Comparison of ENCODE assay signal across 14 cellular contexts in the genomic region with DNA sequence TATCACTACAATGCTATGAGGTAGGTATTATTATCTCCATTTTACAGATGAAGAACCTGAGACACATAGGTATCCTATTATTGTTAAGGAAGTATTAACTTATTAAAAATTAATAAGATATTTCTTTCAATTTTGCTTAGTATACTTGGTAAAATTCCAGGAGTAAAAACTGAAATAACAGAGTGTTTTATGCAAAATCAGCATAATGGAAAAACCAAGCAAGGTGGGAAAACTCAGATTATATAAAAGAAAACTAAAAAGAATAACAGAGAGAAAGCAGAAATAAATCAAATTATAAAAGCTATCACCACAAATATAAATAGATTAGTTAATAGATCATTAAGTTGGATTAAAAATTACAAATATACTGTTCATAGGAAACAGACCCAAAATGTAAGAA.
DNase-seq lines count a peak whose midpoint lies in the region; ATAC-seq, FAIRE-seq and TF ChIP-seq lines count a peak whose summit lies in the region.
"Had no signal": no experiment of that assay in that cellular context is flagged by ENCODE, and none has a peak within 500 bp of the region (broad histone marks: within the 10 kb centered on the region; RNA-seq: fewer than 3 reads in every experiment).

No MANE protein-coding gene starts in this region.

- H3K27ac Mint-ChIP-seq in natural killer cell treated with Interleukin-12 subunit alpha and Interleukin-12 subunit beta and Interleukin-15 and Interleukin-18, amount 100 ng/mL, for 72 hours: no peak overlapping the region
- H3K27ac Mint-ChIP-seq: CD4-positive, alpha-beta T cell; H9 had no signal

- H2AFZ ChIP-seq in GM23248 (no peak overlapping the region), K562 (ENCODE audit: low read depth, low read length) (no peak overlapping the region)

- H3K9me1 ChIP-seq in K562 (ENCODE audit: control insufficient read depth, insufficient read depth, low read length): no peaks in the 10 kb centered on the region

- H3K4me3 Mint-ChIP-seq in natural killer cell treated with Interleukin-12 subunit alpha and Interleukin-12 subunit beta and Interleukin-15 and Interleukin-18, amount 100 ng/mL, for 72 hours: no peak overlapping the region
- H3K4me3 Mint-ChIP-seq: CD4-positive, alpha-beta T cell; H9 had no signal

- H3K27ac ChIP-seq in GM23248 (peak overlapping the region; percentile 95), K562 (ENCODE audit: extremely low read depth, low read depth, low read length) (no peak overlapping the region), kidney (ENCODE audit: low read depth in 2 of 2, low read length in 2 of 2) (no peak overlapping the region)
- H3K27ac ChIP-seq: C4-2B had no signal

- H3K27me3 ChIP-seq in GM23248 (replicated peaks; ENCODE audit: insufficient read depth) (no peaks in the 10 kb centered on the region), K562 (ENCODE audit: control insufficient read depth in 2 of 2, insufficient read depth in 2 of 2, low read length in 2 of 2) (no peaks in the 10 kb centered on the region), MG63 (0 out of 2 replicates have a peak, but pooled peaks cover 2% of the 10 kb centered on the region)

- H3K36me3 Mint-ChIP-seq in natural killer cell treated with Interleukin-12 subunit alpha and Interleukin-12 subunit beta and Interleukin-15 and Interleukin-18, amount 100 ng/mL, for 72 hours: no peaks in the 10 kb centered on the region

- no peaks in the 10 kb centered on the region for H3K79me2 ChIP-seq in GM23248 (ENCODE audit: insufficient read depth)
- no peaks in the 10 kb centered on the region for H3K79me2 ChIP-seq in K562 (ENCODE audit: control insufficient read depth, insufficient read depth, low read length)

- peaks cover 9% of the 10 kb centered on the region for H3F3A ChIP-seq in GM23248 (ENCODE audit: insufficient read depth)

- no peak for DNase-seq in GM23248
- DNase-seq in K562 (ENCODE audit: extremely low read depth in 1 of 4, low spot score in 3 of 4): no peak
- DNase-seq in kidney: no peak
- no peak for DNase-seq in MG63
- DNase-seq in natural killer cell treated with Interleukin-12 subunit alpha and Interleukin-12 subunit beta and Interleukin-15 and Interleukin-18, amount 100 ng/mL, for 72 hours (ENCODE audit: low spot score): no peak
- no peak for DNase-seq in stimulated activated CD4-positive, alpha-beta T cell treated with anti-CD3 and anti-CD28 coated beads, Interleukin-4, amount 100 ng/mL, for 1 hour
- DNase-seq: Caco-2; CD4-positive, alpha-beta T cell; GOT3; H9 had no signal

- TF ChIP-seq CTCF in K562 (IDR thresholded peaks at IDR 0.05 in 2 of 3, conservative IDR thresholded peaks at IDR 0.05 in 1 of 3; ENCODE audit: insufficient read depth in 2 of 3, low read depth in 1 of 3, low read length in 3 of 3) (no peak), kidney (IDR thresholded peaks at IDR 0.05; ENCODE audit: borderline replicate concordance, extremely low read depth, insufficient read depth) (no peak)

- H3K4me2 ChIP-seq in GM23248 (ENCODE audit: unreplicated experiment) (peak overlapping the region; percentile 11), K562 (ENCODE audit: insufficient read depth, low read length) (no peak overlapping the region)

- POLR2A ChIA-PET in K562 (lab: Yijun Ruan, JAX): no interaction called here

- no TSS peak for BruUV-seq in K562 (replicated peaks; lab: Mats Ljungman, UMichigan)

- peaks cover 0 to 2% of the 10 kb centered on the region in 2 donors for H3K4me1 Mint-ChIP-seq in natural killer cell treated with Interleukin-12 subunit alpha and Interleukin-12 subunit beta and Interleukin-15 and Interleukin-18, amount 100 ng/mL, for 72 hours (ENCODE audit: low read depth in 2 of 2)

- TF ChIP-seq EP300 in K562 (IDR thresholded peaks at IDR 0.05; ENCODE audit: low read length): no peak

- peaks cover 23 to 49% of the 10 kb centered on the region in 2 donors for H3K27me3 Mint-ChIP-seq in natural killer cell treated with Interleukin-12 subunit alpha and Interleukin-12 subunit beta and Interleukin-15 and Interleukin-18, amount 100 ng/mL, for 72 hours

- in situ Hi-C loops in GM23248 (cut with MboI): no loop called here
- in situ Hi-C loops in K562 (cut with MboI): no loop called here

- FAIRE-seq in K562 (lab: Jason Lieb, UNC): no peak
- FAIRE-seq in kidney (lab: Jason Lieb, UNC): peak; percentile 78
- FAIRE-seq: D721Med, GM12891, HTR-8/SVneo had no signal

- no peaks in the 10 kb centered on the region for H4K20me1 ChIP-seq in GM23248 (ENCODE audit: insufficient read depth)
- no peaks in the 10 kb centered on the region for H4K20me1 ChIP-seq in K562 (replicated peaks; ENCODE audit: control insufficient read depth, insufficient read depth, low read length)

- ATAC-seq in K562: no peak
- no peak for ATAC-seq in natural killer cell treated with Interleukin-12 subunit alpha and Interleukin-12 subunit beta and Interleukin-15 and Interleukin-18, amount 100 ng/mL, for 72 hours

- H3K9ac ChIP-seq in GM23248 (no peak overlapping the region; the same call in 1 of the 2 replicates), K562 (ENCODE audit: insufficient read depth in 1 of 2, low read depth in 2 of 2, low read length in 2 of 2) (no peak overlapping the region), kidney (ENCODE audit: low read length in 2 of 2) (no peak overlapping the region)

- intact Hi-C loops in K562 (cut with micrococcal nuclease) (no loop called here), kidney (cut with DNase I) (no loop called here)

- H3K4me3 ChIP-seq in GM23248: no peak overlapping the region
- no peak overlapping the region for H3K4me3 ChIP-seq in K562
- H3K4me3 ChIP-seq in kidney (ENCODE audit: low read length in 2 of 2): no peak overlapping the region
- no peak overlapping the region for H3K4me3 ChIP-seq in MG63

- H3K4me1 ChIP-seq in GM23248 (ENCODE audit: insufficient read depth) (peaks cover 33% of the 10 kb centered on the region), K562 (replicated peaks in 1 of 2; ENCODE audit: control insufficient read depth in 2 of 2, insufficient read depth in 2 of 2, low read length in 2 of 2) (no peaks in the 10 kb centered on the region), kidney (ENCODE audit: control insufficient read depth in 1 of 2, insufficient read depth in 1 of 2, low read depth in 1 of 2, low read length in 2 of 2) (no peaks in the 10 kb centered on the region)
- H3K4me1 ChIP-seq: Caco-2 had no signal

- H3K36me3 ChIP-seq in GM23248 (ENCODE audit: low read depth) (no peaks in the 10 kb centered on the region), K562 (ENCODE audit: control insufficient read depth, insufficient read depth, low read length) (no peaks in the 10 kb centered on the region), kidney (ENCODE audit: control insufficient read depth in 1 of 2, insufficient read depth in 2 of 2, low read length in 2 of 2) (no peaks in the 10 kb centered on the region), MG63 (no peaks in the 10 kb centered on the region)

- H3K9me2 ChIP-seq in GM23248 (ENCODE audit: insufficient read depth): no peaks in the 10 kb centered on the region

- CTCF ChIA-PET in K562 (lab: Yijun Ruan, JAX; ENCODE audit: low intra/inter-chr PET ratio): no interaction called here

- H3K9me3 Mint-ChIP-seq in natural killer cell treated with Interleukin-12 subunit alpha and Interleukin-12 subunit beta and Interleukin-15 and Interleukin-18, amount 100 ng/mL, for 72 hours: no peaks in the 10 kb centered on the region
- H3K9me3 Mint-ChIP-seq: CD4-positive, alpha-beta T cell had no signal

- TF ChIP-seq RAD21 in K562 (CRISPR knock-in tag; conservative IDR thresholded peaks at IDR 0.05 in 1 of 2, IDR thresholded peaks at IDR 0.05 in 1 of 2): no peak

- H3K9me3 ChIP-seq in GM23248 (ENCODE audit: low read depth): no peaks in the 10 kb centered on the region
- H3K9me3 ChIP-seq in K562 (replicated peaks; ENCODE audit: control insufficient read depth, insufficient read depth, low read depth, low read length): no peaks in the 10 kb centered on the region
- peaks cover 0 to 6% of the 10 kb centered on the region in 2 donors for H3K9me3 ChIP-seq in kidney (ENCODE audit: control insufficient read depth in 1 of 2, low read length in 2 of 2)
- H3K9me3 ChIP-seq in MG63: peaks cover 3% of the 10 kb centered on the region; the same call in 1 of the 2 replicates

- TF ChIP-seq POLR2A in K562 (conservative IDR thresholded peaks at IDR 0.05): no peak

TF ChIP-seq in K562, 482 proteins besides CTCF, POLR2A, EP300 and RAD21:
- TF ChIP-seq C11orf30 (IDR thresholded peaks at IDR 0.05; ENCODE audit: low read depth) (peak; percentile 52), TOE1 (IDR thresholded peaks at IDR 0.05; ENCODE audit: borderline replicate concordance) (no peak), TOE1 (CRISPR knock-in tag; IDR thresholded peaks at IDR 0.05; ENCODE audit: borderline replicate concordance, low read depth) (no peak), MAFF (IDR thresholded peaks at IDR 0.05; ENCODE audit: low read length) (peak; percentile 40; the same call in 1 of the 2 replicates), ZNF316 (IDR thresholded peaks at IDR 0.05) (peak; percentile 74), NUFIP1 (IDR thresholded peaks at IDR 0.05; ENCODE audit: partially characterized antibody) (no peak), MAFK (IDR thresholded peaks at IDR 0.05; ENCODE audit: low read length) (peak; percentile 26; the same call in 1 of the 2 replicates), E2F3 (CRISPR knock-in tag; IDR thresholded peaks at IDR 0.05) (no peak)
